In genomic region chr3:30347679-30348216, GRCh38 we compare ENCODE assay signal across 8 cellular contexts.
A peak's percentile ranks its signal among the peaks of the same experiment; 100 is the strongest.
DNase-seq lines count a peak whose midpoint lies in the region; ATAC-seq, FAIRE-seq and TF ChIP-seq lines count a peak whose summit lies in the region.

No MANE protein-coding gene starts in this region.

- FAIRE-seq in RCC 7860 (lab: Jason Lieb, UNC): peak; percentile 94

- H3K4me1 Mint-ChIP-seq in CD14-positive monocyte: no peaks in the 10 kb centered on the region

- H3K9me3 Mint-ChIP-seq in CD14-positive monocyte: no peaks in the 10 kb centered on the region

- peak; percentile 94 for ATAC-seq in HG02610 (IDR thresholded peaks at IDR 0.05; ENCODE audit: unreplicated experiment)
- peak; percentile 84 for ATAC-seq in esophagus mucosa
- ATAC-seq in Right ventricle myocardium superior (ENCODE audit: poor library complexity): no peak

- H3K4me3 Mint-ChIP-seq in CD14-positive monocyte: no peak overlapping the region

- no peak overlapping the region for H3K4me3 ChIP-seq in GM12865 (ENCODE audit: low read depth, low read length)

- DNase-seq in GM12865 (ENCODE audit: low read depth) (peak; percentile 24), RCC 7860 (ENCODE audit: low spot score) (peak; percentile 86), SIG-M5 treated with dmso at 0.1 percent for 504 hours (lab: John Stamatoyannopoulos, UW; ENCODE audit: unreplicated experiment) (no peak), CD14-positive monocyte (ENCODE audit: low spot score) (no peak), Right ventricle myocardium superior (no peak), H4 (ENCODE audit: low spot score) (no peak)

- intact Hi-C loops in CD14-positive monocyte (cut with micrococcal nuclease): no loop called here
- intact Hi-C loops in Right ventricle myocardium superior (cut with DNase I): no loop called here

- no peaks in the 10 kb centered on the region for H3K36me3 Mint-ChIP-seq in CD14-positive monocyte

- H3K27me3 Mint-ChIP-seq in CD14-positive monocyte (ENCODE audit: low read depth in 3 of 3): no peaks in the 10 kb centered on the region

- H3K27ac Mint-ChIP-seq in CD14-positive monocyte: no peak overlapping the region

- TF ChIP-seq CTCF in GM12865 (IDR thresholded peaks at IDR 0.05; ENCODE audit: insufficient read depth, low read depth, low read length, missing control alignments) (no peak), CD14-positive monocyte (IDR thresholded peaks at IDR 0.05) (no peak)

Comparison
In these comparisons a context has a peak if more than half of its experiments do, and no peak if none do; other contexts are left out.
1. DNase-seq: peak in GM12865 (single experiment) and RCC 7860 (single experiment); none in SIG-M5 treated with dmso at 0.1 percent for 504 hours (single experiment), CD14-positive monocyte (single experiment), Right ventricle myocardium superior (single experiment) and H4 (single experiment).